9 cellular contexts compared by ENCODE assay signal in the genomic region with DNA sequence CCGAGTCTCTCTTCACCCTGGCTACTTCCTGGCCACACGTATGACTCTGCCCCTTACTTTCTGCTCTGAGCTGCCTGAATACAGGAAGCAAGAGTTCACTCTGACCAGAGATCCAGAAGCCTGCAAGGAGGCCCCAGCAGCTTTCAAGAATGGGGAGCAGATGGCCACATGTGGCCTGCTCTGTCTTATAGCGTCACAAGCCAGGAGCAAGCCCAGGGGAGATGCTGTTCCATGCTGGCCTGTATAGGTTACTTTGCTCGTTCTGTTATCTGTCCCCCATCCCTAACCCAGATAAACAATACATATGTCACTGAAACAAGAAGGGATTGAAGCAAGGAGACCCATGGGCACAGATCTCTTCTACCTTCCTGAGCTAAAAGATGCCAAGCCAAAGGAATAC. TPM values are rescaled to one million over a fixed set of nuclear protein-coding genes. Genes with fewer than 3 reads are reported as not detected.
DNase-seq lines count a peak whose midpoint lies in the region; ATAC-seq and TF ChIP-seq lines count a peak whose summit lies in the region.
"Had no signal": no experiment of that assay in that cellular context is flagged by ENCODE, and none has a peak within 500 bp of the region (broad histone marks: within the 10 kb centered on the region; RNA-seq: fewer than 3 reads in every experiment).

No MANE protein-coding gene starts in this region.

- peaks cover 20% of the 10 kb centered on the region; the same call in 1 of the 2 replicates for H3K36me3 ChIP-seq in PC-9 (ENCODE audit: low read depth)

- POLR2A ChIA-PET in PC-9 (lab: Charles Lee; ENCODE audit: unreplicated experiment) = interaction anchor here (0.7 kb wide), 1 partner anchor 132 kb away, joined by 5 read pairs; no protein-coding TSS in a partner anchor

- DNase-seq in PC-9 = no peak
- DNase-seq in epithelial cell of prostate (ENCODE audit: low read depth, low spot score) = no peak
- DNase-seq in stimulated activated naive B cell treated with anti-CD40 and anti-IgM and Interleukin-4, amounts not matched to agents 10 μg/mL and 1 μg/mL and 100 μg/mL, for 72 hours = no peak
- no peak for DNase-seq in NOMO-1 treated with dmso at 0.1 percent for 144 hours (lab: John Stamatoyannopoulos, UW; ENCODE audit: unreplicated experiment)
- DNase-seq in NCI-H748 treated with DMSO at 0.1 percent for 48 hours (lab: John Stamatoyannopoulos, UW) = no peak
- DNase-seq: activated effector memory CD4-positive, alpha-beta T cell treated with anti-CD3 and anti-CD28 coated beads, Interleukin-2, amount 50 U/mL, for 16 hours; foreskin keratinocyte had no signal

- H3K9me2 ChIP-seq in PC-9 (ENCODE audit: insufficient read depth) = no peaks in the 10 kb centered on the region

- H4K20me1 ChIP-seq in PC-9 (ENCODE audit: insufficient read depth) = no peaks in the 10 kb centered on the region

- peak overlapping the region; percentile 69 for H3K27ac Mint-ChIP-seq in stimulated activated naive B cell treated with anti-CD40 and anti-IgM and Interleukin-4, amounts not matched to agents 10 μg/mL and 1 μg/mL and 100 μg/mL, for 72 hours

- no peak overlapping the region for H2AFZ ChIP-seq in PC-9

- no peak overlapping the region for H3K4me2 ChIP-seq in PC-9

- H3K4me1 Mint-ChIP-seq in stimulated activated naive B cell treated with anti-CD40 and anti-IgM and Interleukin-4, amounts not matched to agents 10 μg/mL and 1 μg/mL and 100 μg/mL, for 72 hours = peaks cover 36 to 60% of the 10 kb centered on the region in 2 donors

- H3K27me3 Mint-ChIP-seq in stimulated activated naive B cell treated with anti-CD40 and anti-IgM and Interleukin-4, amounts not matched to agents 10 μg/mL and 1 μg/mL and 100 μg/mL, for 72 hours = no peaks in the 10 kb centered on the region

- peaks cover 19 to 54% of the 10 kb centered on the region in 2 donors for H3K36me3 Mint-ChIP-seq in stimulated activated naive B cell treated with anti-CD40 and anti-IgM and Interleukin-4, amounts not matched to agents 10 μg/mL and 1 μg/mL and 100 μg/mL, for 72 hours

- ATAC-seq in stimulated activated naive B cell treated with anti-CD40 and anti-IgM and Interleukin-4, amounts not matched to agents 10 μg/mL and 1 μg/mL and 100 μg/mL, for 72 hours (replicated peaks) = no peak
- ATAC-seq in GM18520 (IDR thresholded peaks at IDR 0.05; ENCODE audit: unreplicated experiment) = no peak
- ATAC-seq: foreskin keratinocyte, left lobe of liver had no signal

- BruUV-seq in PC-9 (replicated peaks; lab: Mats Ljungman, UMichigan) = TSS peak; percentile 1

- H3K27me3 ChIP-seq in PC-9 (ENCODE audit: insufficient read depth, low read depth) = no peaks in the 10 kb centered on the region
- H3K27me3 ChIP-seq: foreskin keratinocyte had no signal

- intact Hi-C loops in PC-9 (cut with micrococcal nuclease; ENCODE audit: unreplicated experiment) = loop anchor here (5.0 to 10.0 kb wide), 3 partner anchors 87 to 573 kb away; a partner anchor contains a TSS

- H3K27ac ChIP-seq in PC-9 (peak overlapping the region; percentile 69; the same call in 1 of the 2 replicates), epithelial cell of prostate (peak overlapping the region; percentile 99)
- H3K27ac ChIP-seq: foreskin keratinocyte had no signal

- H3K4me1 ChIP-seq in PC-9 (replicated peaks; ENCODE audit: insufficient read depth) = peaks cover 35% of the 10 kb centered on the region
- H3K4me1 ChIP-seq: foreskin keratinocyte had no signal

- CTCF ChIA-PET in PC-9 (lab: Charles Lee) = no interaction called here

- H3F3A ChIP-seq in PC-9 (ENCODE audit: insufficient read depth, low read depth) = peaks cover 37% of the 10 kb centered on the region

- TF ChIP-seq CTCF in PC-9 (conservative IDR thresholded peaks at IDR 0.05) = no peak

- H3K4me3 Mint-ChIP-seq in stimulated activated naive B cell treated with anti-CD40 and anti-IgM and Interleukin-4, amounts not matched to agents 10 μg/mL and 1 μg/mL and 100 μg/mL, for 72 hours = no peak overlapping the region

- H3K9me3 Mint-ChIP-seq in stimulated activated naive B cell treated with anti-CD40 and anti-IgM and Interleukin-4, amounts not matched to agents 10 μg/mL and 1 μg/mL and 100 μg/mL, for 72 hours = no peaks in the 10 kb centered on the region

- no peak overlapping the region for H3K4me3 ChIP-seq in PC-9

- no peaks in the 10 kb centered on the region for H3K9me3 ChIP-seq in PC-9 (ENCODE audit: insufficient read depth, low read depth)

- H3K79me2 ChIP-seq in PC-9 (ENCODE audit: low read depth) = peaks cover 31% of the 10 kb centered on the region

RNA-seq across cellular contexts. Expression of a gene that starts 4.3 kb away (rescaled TPM):
- 94.7 and 102 TPM in 2 replicates for total RNA-seq in PC-9 (2021)

RNA-seq across cellular contexts. Expression of a gene that starts 4.6 kb away (rescaled TPM):
- total RNA-seq in PC-9 (2021) = 126 and 165 TPM in 2 replicates

RNA-seq across cellular contexts. Expression of a gene that starts 13.8 kb away (rescaled TPM):
- 0.20 and 0.22 TPM in 2 replicates for total RNA-seq in PC-9 (2021)

RNA-seq across cellular contexts. Expression of a gene that starts 17.7 kb away (rescaled TPM):
- total RNA-seq in PC-9 (2021) = 172 and 187 TPM in 2 replicates

RNA-seq across cellular contexts. Expression of a gene that starts 57.6 kb away (rescaled TPM):
- total RNA-seq in PC-9 (2021) = 228 and 273 TPM in 2 replicates
